1 cellular context compared by ENCODE assay signal in genomic region chr7:155369-156000, GRCh38.
TF ChIP-seq lines count a peak whose summit lies in the region.

No MANE protein-coding gene starts in this region.

TF ChIP-seq in H1, 55 proteins besides CTCF, POLR2A, EP300 and RAD21:
- TF ChIP-seq, protein P1, sequence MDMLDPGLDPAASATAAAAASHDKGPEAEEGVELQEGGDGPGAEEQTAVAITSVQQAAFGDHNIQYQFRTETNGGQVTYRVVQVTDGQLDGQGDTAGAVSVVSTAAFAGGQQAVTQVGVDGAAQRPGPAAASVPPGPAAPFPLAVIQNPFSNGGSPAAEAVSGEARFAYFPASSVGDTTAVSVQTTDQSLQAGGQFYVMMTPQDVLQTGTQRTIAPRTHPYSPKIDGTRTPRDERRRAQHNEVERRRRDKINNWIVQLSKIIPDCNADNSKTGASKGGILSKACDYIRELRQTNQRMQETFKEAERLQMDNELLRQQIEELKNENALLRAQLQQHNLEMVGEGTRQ (IDR thresholded peaks at IDR 0.05; ENCODE audit: low read length) = no peak
- TF ChIP-seq TBP (IDR thresholded peaks at IDR 0.05; ENCODE audit: low read depth, low read length) (no peak), RNF2 (IDR thresholded peaks at IDR 0.05; ENCODE audit: borderline replicate concordance, low read depth, low read length, missing control alignments, poor library complexity, severe bottlenecking) (no peak), SRF (IDR thresholded peaks at IDR 0.05; ENCODE audit: low read depth, low read length) (no peak)
